In the genomic region with DNA sequence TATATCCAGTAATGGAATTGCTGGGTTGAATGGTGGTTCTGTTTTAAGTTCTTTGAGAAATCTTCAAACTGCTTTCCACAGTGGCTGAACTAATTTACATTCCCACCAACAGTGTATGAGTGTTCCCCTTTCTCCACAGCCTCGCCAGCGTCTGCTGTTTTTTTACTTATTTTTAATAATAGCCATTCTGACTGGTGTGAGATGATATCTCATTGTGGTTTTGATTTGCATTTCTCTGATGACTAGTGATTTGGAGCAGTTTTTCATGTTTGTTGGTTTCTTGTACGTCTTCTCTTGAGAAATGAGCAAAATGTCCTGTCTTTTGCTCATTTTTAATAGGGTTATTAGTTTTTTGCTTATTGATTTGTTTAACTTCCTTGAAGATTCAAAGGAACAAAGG, we compare ENCODE assay signal across 3 cellular contexts. TPM values are rescaled to one million over a fixed set of nuclear protein-coding genes. Genes with fewer than 3 reads are reported as not detected.
"Had no signal": no experiment of that assay in that cellular context is flagged by ENCODE, and none has a peak within 500 bp of the region (broad histone marks: within the 10 kb centered on the region; RNA-seq: fewer than 3 reads in every experiment).

No MANE protein-coding gene starts in this region.

RNA-seq across cellular contexts. Expression of gene SPDYE18, which starts 38.1 kb away (rescaled TPM):
- total RNA-seq: activated CD4-positive, alpha-beta memory T cell treated with anti-CD3 and anti-CD28 coated beads for 36 hours; activated T-helper 17 cell treated with anti-CD3 and anti-CD28 coated beads, Interleukin-2, amount 50 U/mL, for 72 hours; bronchial epithelial cell had no signal
